24 cellular contexts compared by ENCODE assay signal in genomic region chr3:128454310-128454618, GRCh38. TPM values are rescaled to one million over a fixed set of nuclear protein-coding genes. Genes with fewer than 3 reads are reported as not detected.
DNase-seq lines count a peak whose midpoint lies in the region; ATAC-seq and TF ChIP-seq lines count a peak whose summit lies in the region.
"Had no signal": no experiment of that assay in that cellular context is flagged by ENCODE, and none has a peak within 500 bp of the region (broad histone marks: within the 10 kb centered on the region; RNA-seq: fewer than 3 reads in every experiment).

No MANE protein-coding gene starts in this region.

- POLR2A ChIA-PET in PC-9 (lab: Charles Lee; ENCODE audit: unreplicated experiment), result no interaction called here

- peaks cover 9% of the 10 kb centered on the region for H3K79me1 ChIP-seq in trophoblast cell (ENCODE audit: low read length)

- H3K27ac ChIP-seq in PC-9, result no peak overlapping the region
- H3K27ac ChIP-seq in trophoblast cell (ENCODE audit: low read depth, low read length), result peak overlapping the region; percentile 37
- H3K27ac ChIP-seq in spleen, result no peak overlapping the region

- H4K20me1 ChIP-seq in PC-9 (ENCODE audit: insufficient read depth), result no peaks in the 10 kb centered on the region

- H3F3A ChIP-seq in PC-9 (ENCODE audit: insufficient read depth, low read depth), result no peaks in the 10 kb centered on the region

- H3K79me2 ChIP-seq in PC-9 (ENCODE audit: low read depth), result no peaks in the 10 kb centered on the region
- peaks cover 3% of the 10 kb centered on the region for H3K79me2 ChIP-seq in trophoblast cell (ENCODE audit: control insufficient read depth, insufficient read depth, low read length, poor library complexity)

- no TSS peak for BruUV-seq in PC-9 (replicated peaks; lab: Mats Ljungman, UMichigan)

- no peaks in the 10 kb centered on the region for H3K27me3 ChIP-seq in PC-9 (ENCODE audit: insufficient read depth, low read depth)
- H3K27me3 ChIP-seq in trophoblast cell (ENCODE audit: insufficient read depth, low read length), result no peaks in the 10 kb centered on the region
- peaks cover 0 to 58% (median 4%) of the 10 kb centered on the region in 7 donors for H3K27me3 ChIP-seq in spleen (replicated peaks in 1 of 7)

- H2AFZ ChIP-seq in PC-9 (no peak overlapping the region), trophoblast cell (ENCODE audit: insufficient read depth, low read length, poor library complexity) (no peak overlapping the region)

- no peak for TF ChIP-seq CTCF in PC-9 (conservative IDR thresholded peaks at IDR 0.05)
- TF ChIP-seq CTCF in spleen (IDR thresholded peaks at IDR 0.05 in 8 of 11, conservative IDR thresholded peaks at IDR 0.05 in 3 of 11), result no peak

- H2AK5ac ChIP-seq in trophoblast cell (ENCODE audit: low read length), result peak overlapping the region; percentile 80

- H3K4me1 ChIP-seq in PC-9 (replicated peaks; ENCODE audit: insufficient read depth), result peaks cover 12% of the 10 kb centered on the region
- peaks cover 12 to 14% of the 10 kb centered on the region in 2 experiments for H3K4me1 ChIP-seq in trophoblast cell (ENCODE audit: control insufficient read depth in 1 of 2, insufficient read depth in 2 of 2, low read length in 2 of 2)
- H3K4me1 ChIP-seq in spleen, result peaks cover 0 to 5% (median 0%) of the 10 kb centered on the region in 6 donors
- H3K4me1 ChIP-seq: HAP-1 had no signal

- no CpG with 5 or more reads among the region's 2 CpGs for WGBS in trophoblast cell (ENCODE audit: extremely low coverage, insufficient coverage, insufficient read length)
- WGBS in spleen, 5 donors, result 69 to 100% (median 93%) methylated on average over 2 of the region's 2 CpGs

- peak overlapping the region; percentile 8 for H4K12ac ChIP-seq in trophoblast cell (ENCODE audit: low read depth, low read length)

- no peak overlapping the region for H3K23ac ChIP-seq in trophoblast cell (ENCODE audit: low read length)

- H3K9me3 ChIP-seq in PC-9 (ENCODE audit: insufficient read depth, low read depth) (no peaks in the 10 kb centered on the region), trophoblast cell (ENCODE audit: insufficient read depth, low read depth, low read length) (peaks cover 4% of the 10 kb centered on the region), spleen (no peaks in the 10 kb centered on the region)
- H3K9me3 ChIP-seq: HAP-1 had no signal

- intact Hi-C loops in Right ventricle myocardium inferior (cut with DNase I), result no loop called here
- intact Hi-C loops in cardiac septum (cut with DNase I), result no loop called here
- intact Hi-C loops in PC-9 (cut with micrococcal nuclease; ENCODE audit: unreplicated experiment), result no loop called here
- intact Hi-C loops in spleen (cut with DNase I; ENCODE audit: low total_unique reads), result no loop called here

- ATAC-seq in Right ventricle myocardium inferior, result no peak
- ATAC-seq in left lobe of liver, result no peak
- ATAC-seq: GM12878 had no signal

- H3K4me3 ChIP-seq in PC-9 (no peak overlapping the region), trophoblast cell (ENCODE audit: low read depth, low read length) (no peak overlapping the region), spleen (no peak overlapping the region)
- H3K4me3 ChIP-seq: GM12878, HAP-1 had no signal

- H2BK120ac ChIP-seq in trophoblast cell (ENCODE audit: insufficient read depth, low read length, poor library complexity), result peak overlapping the region; percentile 80

- peak overlapping the region; percentile 74 for H3K14ac ChIP-seq in trophoblast cell (ENCODE audit: low read length)

- H3K9me2 ChIP-seq in PC-9 (ENCODE audit: insufficient read depth), result no peaks in the 10 kb centered on the region

- H2BK12ac ChIP-seq in trophoblast cell (ENCODE audit: low read length), result peak overlapping the region; percentile 51

- no peak for TF ChIP-seq POLR2A in spleen (IDR thresholded peaks at IDR 0.05)

- H3K36me3 ChIP-seq in PC-9 (ENCODE audit: low read depth), result no peaks in the 10 kb centered on the region
- H3K36me3 ChIP-seq in trophoblast cell (ENCODE audit: control insufficient read depth in 1 of 2, insufficient read depth in 2 of 2, low read length in 2 of 2), result no peaks in the 10 kb centered on the region
- no peaks in the 10 kb centered on the region for H3K36me3 ChIP-seq in spleen
- H3K36me3 ChIP-seq: HAP-1 had no signal

- peak; percentile 25 for DNase-seq in Right ventricle myocardium inferior (ENCODE audit: missing footprints)
- no peak for DNase-seq in cardiac septum (ENCODE audit: low spot score)
- no peak for DNase-seq in PC-9
- DNase-seq in trophoblast cell, result no peak
- no peak for DNase-seq in left lobe of liver (ENCODE audit: low spot score)
- DNase-seq in spleen, result no peak
- DNase-seq in stimulated activated CD8-positive, alpha-beta memory T cell treated with anti-CD3 and anti-CD28 coated beads, Interleukin-4, amount 100 ng/mL, for 48 hours, result no peak
- DNase-seq: 8988T; C1 segment of cervical spinal cord; CD4-positive, CD25-positive, alpha-beta regulatory T cell; CD8-positive, alpha-beta memory T cell; COR-L47; DMS 273 treated with DMSO at 0.1 percent for 48 hours; DMS53; DND-41; EL; HFFc6 had no signal

- no peak overlapping the region for H3K9ac ChIP-seq in trophoblast cell (ENCODE audit: low read length)

- H4K8ac ChIP-seq in trophoblast cell (ENCODE audit: low read depth, low read length), result peak overlapping the region; percentile 52

- peak overlapping the region; percentile 43; the same call in 1 of the 2 replicates for H3K4me2 ChIP-seq in PC-9
- H3K4me2 ChIP-seq in trophoblast cell (ENCODE audit: low read length), result no peak overlapping the region

- peak overlapping the region; percentile 81 for H3K18ac ChIP-seq in trophoblast cell (ENCODE audit: low read length)

- peak overlapping the region; percentile 31 for H3K4ac ChIP-seq in trophoblast cell (ENCODE audit: low read depth, low read length)

- peak overlapping the region; percentile 0 for H2BK5ac ChIP-seq in trophoblast cell (ENCODE audit: low read depth, low read length, poor library complexity)

- CTCF ChIA-PET in PC-9 (lab: Charles Lee), result no interaction called here

- H4K91ac ChIP-seq in trophoblast cell (ENCODE audit: low read depth, low read length), result peak overlapping the region; percentile 84

RNA-seq across cellular contexts. Expression of gene DNAJB8, which starts 12.4 kb away (rescaled TPM):
- not detected for total RNA-seq in Right ventricle myocardium inferior
- not detected for total RNA-seq in cardiac septum
- not detected in 2 replicates for total RNA-seq in PC-9 (2021)
- polyA plus RNA-seq in trophoblast cell (2013), result not detected in 2 replicates
- not detected for total RNA-seq in left lobe of liver
- not detected for total RNA-seq in spleen
- polyA plus RNA-seq in spleen, result not detected
- total RNA-seq: A673; CD4-positive, CD25-positive, alpha-beta regulatory T cell; CD8-positive, alpha-beta memory T cell; G401; GM12878; H1; HFFc6 had no signal
- polyA plus RNA-seq: AG04450; CD4-positive, CD25-positive, alpha-beta regulatory T cell; CD8-positive, alpha-beta memory T cell; GM12878; H1; IgD-negative memory B cell had no signal

RNA-seq across cellular contexts. Expression of gene GATA2, which starts 38.7 kb away (rescaled TPM):
- total RNA-seq in Right ventricle myocardium inferior (9.1 TPM), cardiac septum (15.6 TPM), PC-9 (2021) (29.0 and 36.9 TPM in 2 replicates), left lobe of liver (1.3 TPM), spleen (10 to 100 TPM; 14.4 to 28.6 (median 19.3) TPM)
- polyA plus RNA-seq in trophoblast cell (2013), result 467 and 505 TPM in 2 replicates
- polyA plus RNA-seq in spleen, result 10 to 100 TPM in 1 of 3 donors, 1 to 10 TPM in 2; 2.2 to 11.9 (median 3.4) TPM
- total RNA-seq: CD8-positive, alpha-beta memory T cell had no signal
- polyA plus RNA-seq: CD4-positive, CD25-positive, alpha-beta regulatory T cell; CD8-positive, alpha-beta memory T cell; GM12878 had no signal
